Comparison of ENCODE assay signal across 28 cellular contexts in the genomic region with DNA sequence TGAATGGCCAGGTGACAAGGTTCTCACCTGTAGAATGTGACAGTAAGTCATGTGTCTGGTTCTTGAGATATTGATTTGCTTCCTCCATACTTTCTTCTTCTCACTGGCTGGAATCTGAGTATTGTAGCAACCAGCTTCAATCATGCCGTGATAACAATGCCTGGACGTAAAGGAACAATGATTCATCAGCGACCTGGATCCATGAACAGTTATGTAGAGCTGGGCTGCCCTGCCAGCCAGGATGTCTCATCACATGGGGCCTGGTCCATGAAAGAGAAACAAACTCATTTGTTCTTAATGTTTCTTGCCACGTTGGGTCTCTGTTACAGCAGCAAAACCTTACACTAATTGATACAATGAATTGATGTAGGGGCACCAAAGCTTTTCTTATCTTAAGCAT.
DNase-seq lines count a peak whose midpoint lies in the region; ATAC-seq, FAIRE-seq and TF ChIP-seq lines count a peak whose summit lies in the region.
"Had no signal": no experiment of that assay in that cellular context is flagged by ENCODE, and none has a peak within 500 bp of the region (broad histone marks: within the 10 kb centered on the region; RNA-seq: fewer than 3 reads in every experiment).

No MANE protein-coding gene starts in this region.

- no peaks in the 10 kb centered on the region for H3K36me3 ChIP-seq in bronchial epithelial cell (ENCODE audit: control insufficient read depth, insufficient read depth, low read length)

- DNase-seq in ELR (ENCODE audit: low read depth), result peak; percentile 2
- peak; percentile 69 for DNase-seq in M059J (ENCODE audit: low read depth)
- DNase-seq in bronchial epithelial cell (ENCODE audit: low read depth), result peak; percentile 76
- DNase-seq in fibroblast of the aortic adventitia (ENCODE audit: low read depth), result peak; percentile 31
- DNase-seq in SIG-M5 treated with dmso at 0.1 percent for 504 hours (lab: John Stamatoyannopoulos, UW; ENCODE audit: unreplicated experiment), result no peak
- DNase-seq: 8988T; AML-193; C1 segment of cervical spinal cord; Calu3; CD8-positive, alpha-beta T cell; DMS53; GF-D8; GOT3; HCEC 1CT; Karpas-422; MM.1S; NCI-H1048; NCI-H1417 treated with DMSO at 0.1 percent for 48 hours; NCI-H187; NCI-H446 treated with DMSO at 0.1 percent for 48 hours; NCI-H526 treated with DMSO at 0.1 percent for 48 hours; OCI-M1; Right ventricle myocardium superior had no signal

- no peak for TF ChIP-seq CTCF in bronchial epithelial cell (IDR thresholded peaks at IDR 0.05; ENCODE audit: insufficient read depth, low read length, severe bottlenecking)
- TF ChIP-seq CTCF in fibroblast of the aortic adventitia (IDR thresholded peaks at IDR 0.05; ENCODE audit: insufficient read depth, low read length), result no peak

- ATAC-seq in HG03175 (IDR thresholded peaks at IDR 0.05; ENCODE audit: unreplicated experiment), result no peak
- no peak for ATAC-seq in HG03095 (IDR thresholded peaks at IDR 0.05; ENCODE audit: unreplicated experiment)
- no peak for ATAC-seq in GM21367 (IDR thresholded peaks at IDR 0.05; ENCODE audit: unreplicated experiment)
- ATAC-seq: CD8-positive, alpha-beta T cell had no signal

- no peaks in the 10 kb centered on the region for H3K27me3 ChIP-seq in bronchial epithelial cell (ENCODE audit: control insufficient read depth, insufficient read depth, low read length)

- no peak overlapping the region for H3K4me3 ChIP-seq in bronchial epithelial cell (ENCODE audit: low read depth, low read length)
- no peak overlapping the region for H3K4me3 ChIP-seq in fibroblast of the aortic adventitia (ENCODE audit: low read depth, low read length)

- FAIRE-seq in bronchial epithelial cell (lab: Jason Lieb, UNC), result peak; percentile 73
- FAIRE-seq: GM19239, RCC 7860 had no signal
